ENCODE assay signal across 22 cellular contexts in genomic region chr18:38406625-38407024, GRCh38.
DNase-seq lines count a peak whose midpoint lies in the region; ATAC-seq, FAIRE-seq and TF ChIP-seq lines count a peak whose summit lies in the region.
"Had no signal": no experiment of that assay in that cellular context is flagged by ENCODE, and none has a peak within 500 bp of the region (broad histone marks: within the 10 kb centered on the region; RNA-seq: fewer than 3 reads in every experiment).

No MANE protein-coding gene starts in this region.

- SMC1A ChIA-PET in GM12878 (lab: Charles Lee; ENCODE audit: uncharacterized antibody, unreplicated experiment) = no interaction called here

- H3K36me3 ChIP-seq in BLaER1 (no peaks in the 10 kb centered on the region), DND-41 (ENCODE audit: insufficient read depth, low read length) (no peaks in the 10 kb centered on the region), GM12878 (ENCODE audit: control insufficient read depth in 2 of 2, insufficient read depth in 2 of 2, low read length in 1 of 2) (no peaks in the 10 kb centered on the region), psoas muscle (ENCODE audit: insufficient read depth in 1 of 2, low read depth in 1 of 2) (no peaks in the 10 kb centered on the region)

- no peak for TF ChIP-seq POLR2A in GM12878 (IDR thresholded peaks at IDR 0.05; ENCODE audit: low read depth, low read length)

- CTCF ChIA-PET in GM12878 (lab: Yijun Ruan, JAX) (no interaction called here), RWPE1 (lab: Yijun Ruan, JAX) (no interaction called here)

- TF ChIP-seq EP300 in GM12878 (IDR thresholded peaks at IDR 0.05; ENCODE audit: borderline replicate concordance in 1 of 2, control insufficient read depth in 1 of 2, low read depth in 2 of 2, low read length in 2 of 2) = no peak

- H3K27me3 ChIP-seq in BLaER1 (no peaks in the 10 kb centered on the region), DND-41 (ENCODE audit: insufficient read depth, low read length, poor library complexity) (no peaks in the 10 kb centered on the region), GM12878 (replicated peaks in 1 of 2; ENCODE audit: control insufficient read depth in 2 of 2, insufficient read depth in 2 of 2, low read length in 1 of 2) (no peaks in the 10 kb centered on the region), psoas muscle (ENCODE audit: insufficient read depth in 3 of 3, low read length in 2 of 3) (no peaks in the 10 kb centered on the region)

- H4K20me1 ChIP-seq in BLaER1 = no peaks in the 10 kb centered on the region
- no peaks in the 10 kb centered on the region for H4K20me1 ChIP-seq in DND-41 (ENCODE audit: insufficient read depth, low read length)
- H4K20me1 ChIP-seq in GM12878 (ENCODE audit: control insufficient read depth, insufficient read depth) = no peaks in the 10 kb centered on the region

- RAD21 ChIA-PET in GM12878 (lab: Charles Lee; ENCODE audit: unreplicated experiment) = no interaction called here

- H3K27ac ChIP-seq in BLaER1 = peak overlapping the region; percentile 10; the same call in 1 of the 2 replicates
- H3K27ac ChIP-seq in DND-41 (ENCODE audit: low read length) = peak overlapping the region; percentile 20
- H3K27ac ChIP-seq in GM12878 (ENCODE audit: control insufficient read depth, insufficient read depth) = no peak overlapping the region
- no peak overlapping the region for H3K27ac ChIP-seq in RWPE1
- no peak overlapping the region for H3K27ac ChIP-seq in psoas muscle
- H3K27ac ChIP-seq: 22Rv1 had no signal

- in situ Hi-C loops in GM12878 (cut with MboI) = no loop called here

- H3K9ac ChIP-seq in BLaER1 (no peak overlapping the region; the same call in 1 of the 2 replicates), DND-41 (ENCODE audit: low read depth, low read length) (no peak overlapping the region), GM12878 (ENCODE audit: control insufficient read depth, insufficient read depth, low read length) (no peak overlapping the region)

- intact Hi-C loops in GM12878 (cut with micrococcal nuclease; ENCODE audit: unreplicated experiment) (no loop called here), psoas muscle (cut with DNase I) (no loop called here)

- H2AFZ ChIP-seq in DND-41 (ENCODE audit: low read depth, low read length) = no peak overlapping the region
- H2AFZ ChIP-seq in GM12878 (ENCODE audit: control insufficient read depth, low read depth, low read length) = no peak overlapping the region

- H3K4me3 ChIP-seq in BLaER1 = no peak overlapping the region; the same call in 1 of the 2 replicates
- no peak overlapping the region for H3K4me3 ChIP-seq in DND-41 (ENCODE audit: low read depth in 1 of 2, low read length in 2 of 2)
- no peak overlapping the region for H3K4me3 ChIP-seq in GM12878
- H3K4me3 ChIP-seq in psoas muscle = no peak overlapping the region

- ATAC-seq in DND-41 (ENCODE audit: insufficient read depth, low read depth) (peak; percentile 97), GM12878 (no peak), psoas muscle (no peak)

- no TSS peak for BruUV-seq in GM12878 (replicated peaks; lab: Mats Ljungman, UMichigan)

- 1% methylated on average over 4 of the region's 4 CpGs for WGBS in GM12878 (ENCODE audit: insufficient coverage, insufficient replicate concordance, low lambda C conversion rate, missing lambda C conversion rate)
- 72 to 80% (median 79%) methylated on average over 4 of the region's 4 CpGs for WGBS in psoas muscle, 3 donors

- H3K9me3 ChIP-seq in BLaER1 = peaks cover 59% of the 10 kb centered on the region
- H3K9me3 ChIP-seq in DND-41 (ENCODE audit: insufficient read depth, low read length, severe bottlenecking) = peaks cover 10% of the 10 kb centered on the region
- no peaks in the 10 kb centered on the region for H3K9me3 ChIP-seq in GM12878 (replicated peaks; ENCODE audit: control insufficient read depth, insufficient read depth, low read length)
- no peaks in the 10 kb centered on the region for H3K9me3 ChIP-seq in psoas muscle

- H3K4me2 ChIP-seq in BLaER1 (peak overlapping the region; percentile 60), DND-41 (ENCODE audit: insufficient read depth, low read length) (peak overlapping the region; percentile 31), GM12878 (ENCODE audit: control insufficient read depth, insufficient read depth) (no peak overlapping the region)

- POLR2A ChIA-PET in GM12878 (lab: Charles Lee) (no interaction called here), RWPE1 (lab: Yijun Ruan, JAX; ENCODE audit: low non-redundant PET) (no interaction called here)

- H3K4me1 ChIP-seq in BLaER1 = peaks cover 22% of the 10 kb centered on the region
- peaks cover 20% of the 10 kb centered on the region for H3K4me1 ChIP-seq in DND-41 (ENCODE audit: insufficient read depth, low read length)
- no peaks in the 10 kb centered on the region for H3K4me1 ChIP-seq in GM12878 (ENCODE audit: control insufficient read depth, insufficient read depth, low read length)
- H3K4me1 ChIP-seq in psoas muscle = no peaks in the 10 kb centered on the region

- DNase-seq in DND-41 = peak; percentile 51
- peak; percentile 41 for DNase-seq in KG1 (lab: John Stamatoyannopoulos, UW)
- no peak for DNase-seq in GM12878 (ENCODE audit: low read depth, low spot score)
- DNase-seq in NCI-H146 (lab: John Stamatoyannopoulos, UW) = no peak
- DNase-seq in NCI-H69 (lab: John Stamatoyannopoulos, UW) = no peak
- no peak for DNase-seq in RWPE1 (ENCODE audit: low spot score)
- DNase-seq in psoas muscle = no peak
- DNase-seq: C1 segment of cervical spinal cord; Calu3; CD4-positive, alpha-beta memory T cell; COR-L47; DMS153; EL; GF-D8; GOT3; H7; HCEC 1CT had no signal

- H3K79me2 ChIP-seq in DND-41 (ENCODE audit: insufficient read depth, low read length) (no peaks in the 10 kb centered on the region), GM12878 (ENCODE audit: control insufficient read depth, insufficient read depth, low read length) (no peaks in the 10 kb centered on the region)

- no peak for TF ChIP-seq RAD21 in GM12878 (IDR thresholded peaks at IDR 0.05; ENCODE audit: insufficient read depth, low read depth, low read length)

- no peak for TF ChIP-seq CTCF in DND-41 (IDR thresholded peaks at IDR 0.05; ENCODE audit: borderline replicate concordance, extremely low read depth, low read length, poor library complexity, severe bottlenecking)
- TF ChIP-seq CTCF in GM12878 (IDR thresholded peaks at IDR 0.05 in 2 of 3, conservative IDR thresholded peaks at IDR 0.05 in 1 of 3; ENCODE audit: control insufficient read depth in 2 of 3, extremely low read depth in 1 of 3, insufficient read depth in 1 of 3, low read depth in 3 of 3, low read length in 3 of 3) = no peak
- TF ChIP-seq CTCF in RWPE1 (conservative IDR thresholded peaks at IDR 0.05; ENCODE audit: low read depth) = no peak
- no peak for TF ChIP-seq CTCF in psoas muscle (IDR thresholded peaks at IDR 0.05)

- FAIRE-seq in GM12878 (lab: Jason Lieb, UNC) = no peak
- FAIRE-seq: A204.1, GM12892, GM19239 had no signal

TF ChIP-seq in GM12878, 131 proteins besides CTCF, POLR2A, EP300 and RAD21:
- TF ChIP-seq ATF7 (IDR thresholded peaks at IDR 0.05; ENCODE audit: low read depth) = no peak
- TF ChIP-seq CREB1 (IDR thresholded peaks at IDR 0.05; ENCODE audit: low read depth) = no peak
- peak; percentile 64 for TF ChIP-seq RUNX3 (IDR thresholded peaks at IDR 0.05; ENCODE audit: low read length)
- no peak for TF ChIP-seq POLR2AphosphoS5 (IDR thresholded peaks at IDR 0.05; ENCODE audit: low read length)
- no peak for TF ChIP-seq CEBPB (IDR thresholded peaks at IDR 0.05; ENCODE audit: borderline replicate concordance in 1 of 2, low read depth in 2 of 2, low read length in 2 of 2)
- TF ChIP-seq MTA3 (IDR thresholded peaks at IDR 0.05; ENCODE audit: borderline replicate concordance, low read length) = no peak
- no peak for TF ChIP-seq TCF7 (IDR thresholded peaks at IDR 0.05; ENCODE audit: borderline replicate concordance)
- TF ChIP-seq MYC (IDR thresholded peaks at IDR 0.05; ENCODE audit: insufficient read depth, insufficient read length, insufficient replicate concordance, low read length, severe bottlenecking) = no peak

Comparison
In these comparisons a context has a peak if more than half of its experiments do, and no peak if none do; other contexts are left out.
1. H3K27ac ChIP-seq: peak in BLaER1 (single experiment) and DND-41 (single experiment); none in GM12878 (single experiment), RWPE1 (single experiment) and psoas muscle (single experiment).
2. DNase-seq: peak in DND-41 (single experiment) and KG1 (single experiment); none in GM12878 (single experiment), NCI-H146 (single experiment), NCI-H69 (single experiment), RWPE1 (single experiment) and psoas muscle (0 of 2).